Comparison of ENCODE assay signal across 22 cellular contexts in genomic region chr18:25826823-25827617, GRCh38.
DNase-seq lines count a peak whose midpoint lies in the region; ATAC-seq, FAIRE-seq and TF ChIP-seq lines count a peak whose summit lies in the region.
"Had no signal": no experiment of that assay in that cellular context is flagged by ENCODE, and none has a peak within 500 bp of the region (broad histone marks: within the 10 kb centered on the region; RNA-seq: fewer than 3 reads in every experiment).

No MANE protein-coding gene starts in this region.

- H3K4me1 Mint-ChIP-seq in brain (peaks cover 65% of the 10 kb centered on the region), nephron (peaks cover 46% of the 10 kb centered on the region)
- H3K4me1 Mint-ChIP-seq: activated naive CD8-positive, alpha-beta T cell treated with anti-CD3 and anti-CD28 coated beads, Interleukin-2, amount 50 U/mL, for 24 hours had no signal

- H3K9me3 Mint-ChIP-seq in brain (peaks cover 0 to 9% (median 3%) of the 10 kb centered on the region in 5 experiments), nephron (peaks cover 6% of the 10 kb centered on the region)
- H3K9me3 Mint-ChIP-seq: activated naive CD8-positive, alpha-beta T cell treated with anti-CD3 and anti-CD28 coated beads, Interleukin-2, amount 50 U/mL, for 24 hours; T-helper 2 cell treated with Interferon-gamma antibody and Interleukin-4, amounts not matched to agents 5 μg/mL and 100 μg/mL, for 36 hours had no signal

- H3K4me3 Mint-ChIP-seq in brain (no peak overlapping the region), nephron (no peak overlapping the region)
- H3K4me3 Mint-ChIP-seq: activated naive CD8-positive, alpha-beta T cell treated with anti-CD3 and anti-CD28 coated beads, Interleukin-2, amount 50 U/mL, for 24 hours; T-helper 2 cell treated with Interferon-gamma antibody and Interleukin-4, amounts not matched to agents 5 μg/mL and 100 μg/mL, for 36 hours had no signal

- DNase-seq in ELR (ENCODE audit: low read depth) (peak; percentile 45), NCI-H2171 (lab: John Stamatoyannopoulos, UW) (peak; percentile 22), NOMO-1 treated with dmso at 0.1 percent for 144 hours (lab: John Stamatoyannopoulos, UW; ENCODE audit: unreplicated experiment) (no peak), frontal cortex (ENCODE audit: low spot score in 2 of 2) (no peak)
- DNase-seq: activated CD8-positive, alpha-beta memory T cell treated with anti-CD3 and anti-CD28 coated beads for 24 hours; activated naive CD8-positive, alpha-beta T cell treated with anti-CD3 and anti-CD28 coated beads, Interleukin-2, amount 50 U/mL, for 24 hours; AML-193; GDM1; kidney; NCI-H1105; NCI-H774; occipital lobe; small intestine; stimulated activated CD4-positive, alpha-beta T cell treated with anti-CD3 and anti-CD28 coated beads, Interleukin-4, amount 100 ng/mL, for 4 hours; stimulated activated CD8-positive, alpha-beta memory T cell treated with anti-CD3 and anti-CD28 coated beads, Interleukin-4, amount 100 ng/mL, for 48 hours had no signal

- FAIRE-seq in frontal cortex (lab: Jason Lieb, UNC) = no peak
- FAIRE-seq: GM12891, kidney, small intestine had no signal

- H3K36me3 Mint-ChIP-seq in brain (no peaks in the 10 kb centered on the region), nephron (ENCODE audit: low read depth) (no peaks in the 10 kb centered on the region)

- H3K27me3 Mint-ChIP-seq in brain = peaks cover 3% of the 10 kb centered on the region
- peaks cover 3% of the 10 kb centered on the region for H3K27me3 Mint-ChIP-seq in nephron (ENCODE audit: low read depth)
- H3K27me3 Mint-ChIP-seq: activated naive CD8-positive, alpha-beta T cell treated with anti-CD3 and anti-CD28 coated beads, Interleukin-2, amount 50 U/mL, for 24 hours had no signal

- H3K27ac Mint-ChIP-seq in brain = peak overlapping the region in 3 of 5 experiments; percentile 42 to 87 (median 66)
- peak overlapping the region in 2 of 3 experiments; percentile 28 to 40 for H3K27ac Mint-ChIP-seq in nephron
- H3K27ac Mint-ChIP-seq: activated naive CD8-positive, alpha-beta T cell treated with anti-CD3 and anti-CD28 coated beads, Interleukin-2, amount 50 U/mL, for 24 hours; T-helper 2 cell treated with Interferon-gamma antibody and Interleukin-4, amounts not matched to agents 5 μg/mL and 100 μg/mL, for 36 hours had no signal

- no peak for TF ChIP-seq CTCF in brain (conservative IDR thresholded peaks at IDR 0.05)
- no peak for TF ChIP-seq CTCF in nephron (IDR thresholded peaks at IDR 0.05; ENCODE audit: unreplicated experiment in 3 of 3)

- ATAC-seq in GM19035 (IDR thresholded peaks at IDR 0.05; ENCODE audit: unreplicated experiment) (no peak), HG03045 (IDR thresholded peaks at IDR 0.05; ENCODE audit: unreplicated experiment) (no peak)
- ATAC-seq: activated naive CD8-positive, alpha-beta T cell treated with anti-CD3 and anti-CD28 coated beads, Interleukin-2, amount 50 U/mL, for 24 hours; Right ventricle myocardium inferior had no signal

Comparison
In these comparisons a context has a peak if more than half of its experiments do, and no peak if none do; other contexts are left out.
1. DNase-seq: peak in ELR (single experiment) and NCI-H2171 (single experiment); none in NOMO-1 treated with dmso at 0.1 percent for 144 hours (single experiment) and frontal cortex (0 of 2).